In genomic region chr9:98468567-98469239, GRCh38 we compare ENCODE assay signal across 27 cellular contexts.
DNase-seq lines count a peak whose midpoint lies in the region; ATAC-seq, FAIRE-seq and TF ChIP-seq lines count a peak whose summit lies in the region.
"Had no signal": no experiment of that assay in that cellular context is flagged by ENCODE, and none has a peak within 500 bp of the region (broad histone marks: within the 10 kb centered on the region; RNA-seq: fewer than 3 reads in every experiment).

No MANE protein-coding gene starts in this region.

- no peak overlapping the region for H3K4me3 Mint-ChIP-seq in activated T-cell treated with anti-CD3 and anti-CD28 coated beads, Interleukin-2, amount 50 U/mL, for 4 hours
- H3K4me3 Mint-ChIP-seq: CD14-positive monocyte; CD4-positive, alpha-beta T cell; CD8-positive, alpha-beta memory T cell; H9 had no signal

- H3K4ac ChIP-seq in neuronal stem cell (ENCODE audit: low read length) = no peak overlapping the region

- H3K4me3 ChIP-seq in HepG2 (replicated peaks in 1 of 3; ENCODE audit: insufficient read depth in 1 of 3, low read depth in 2 of 3, low read length in 3 of 3) (no peak overlapping the region), right lobe of liver (no peak overlapping the region), bronchial epithelial cell (ENCODE audit: low read depth, low read length) (no peak overlapping the region), neuronal stem cell (ENCODE audit: low read length in 2 of 2) (no peak overlapping the region)
- H3K4me3 ChIP-seq: BLaER1 treated with 17β-estradiol and CSF1 and Interleukin-3, amounts not matched to agents 10 nM and 100 nM; GM23248 had no signal

- no peak overlapping the region for H2BK120ac ChIP-seq in neuronal stem cell (ENCODE audit: low read depth, low read length)

- WGBS in HepG2 (ENCODE audit: low lambda C conversion rate) = 30% methylated on average over 4 of the region's 5 CpGs
- 77% methylated on average over 4 of the region's 5 CpGs for WGBS in right lobe of liver (ENCODE audit: insufficient coverage, low coverage, low lambda C conversion rate, missing lambda C conversion rate)
- no CpG with 5 or more reads among the region's 5 CpGs for WGBS in neuronal stem cell (ENCODE audit: extremely low coverage in 2 of 2, insufficient read length in 2 of 2, insufficient replicate concordance in 1 of 2), 2 donors

- CTCF ChIA-PET in HepG2 (lab: Yijun Ruan, JAX; ENCODE audit: low intra/inter-chr PET ratio, low total read pairs) = no interaction called here

- H4K91ac ChIP-seq in neuronal stem cell (ENCODE audit: low read depth, low read length, poor library complexity) = no peak overlapping the region

- H3K9me3 Mint-ChIP-seq in activated T-cell treated with anti-CD3 and anti-CD28 coated beads, Interleukin-2, amount 50 U/mL, for 4 hours = peaks cover 4% of the 10 kb centered on the region

- no peak overlapping the region for H2AFZ ChIP-seq in HepG2 (ENCODE audit: low read length)
- H2AFZ ChIP-seq in neuronal stem cell (ENCODE audit: low read length) = no peak overlapping the region
- H2AFZ ChIP-seq: GM23248 had no signal

- H2BK12ac ChIP-seq in neuronal stem cell (ENCODE audit: low read length) = no peak overlapping the region

- H3K4me1 Mint-ChIP-seq in activated T-cell treated with anti-CD3 and anti-CD28 coated beads, Interleukin-2, amount 50 U/mL, for 4 hours (ENCODE audit: low read depth) = no peaks in the 10 kb centered on the region
- H3K4me1 Mint-ChIP-seq: CD14-positive monocyte; CD8-positive, alpha-beta memory T cell had no signal

- H4K20me1 ChIP-seq in HepG2 (ENCODE audit: insufficient read depth, low read length) = no peaks in the 10 kb centered on the region
- H4K20me1 ChIP-seq: BLaER1 treated with 17β-estradiol and CSF1 and Interleukin-3, amounts not matched to agents 10 nM and 100 nM had no signal

- no peak overlapping the region for H4K8ac ChIP-seq in neuronal stem cell (ENCODE audit: low read depth, low read length)

- H3K9ac ChIP-seq in HepG2 (ENCODE audit: insufficient read depth, low read depth, low read length) (no peak overlapping the region), neuronal stem cell (ENCODE audit: low read depth, low read length, poor library complexity) (no peak overlapping the region)
- H3K9ac ChIP-seq: BLaER1 treated with 17β-estradiol and CSF1 and Interleukin-3, amounts not matched to agents 10 nM and 100 nM; GM23248 had no signal

- peak overlapping the region; percentile 23 for H3K18ac ChIP-seq in neuronal stem cell (ENCODE audit: low read length)

- no peak for TF ChIP-seq RAD21 in HepG2 (CRISPR knock-in tag; IDR thresholded peaks at IDR 0.05)

- TF ChIP-seq EP300 in HepG2 (IDR thresholded peaks at IDR 0.05; ENCODE audit: low read depth in 2 of 2, low read length in 2 of 2) = no peak
- TF ChIP-seq EP300 in HepG2 (CRISPR knock-in tag; IDR thresholded peaks at IDR 0.05; ENCODE audit: borderline replicate concordance) = no peak

- FAIRE-seq in HepG2 (lab: Jason Lieb, UNC) (no peak), bronchial epithelial cell (lab: Jason Lieb, UNC) (peak; percentile 60)
- FAIRE-seq: A204.1, D721Med, G401.6, GM12892, GM19239, H1 had no signal

- H3K4me1 ChIP-seq in HepG2 (ENCODE audit: insufficient read depth, low read length) = no peaks in the 10 kb centered on the region
- H3K4me1 ChIP-seq in right lobe of liver = no peaks in the 10 kb centered on the region
- H3K4me1 ChIP-seq in neuronal stem cell (ENCODE audit: control insufficient read depth in 2 of 2, insufficient read depth in 1 of 2, low read depth in 1 of 2, low read length in 2 of 2) = no peaks in the 10 kb centered on the region
- H3K4me1 ChIP-seq: BE2C had no signal

- H3K9me3 ChIP-seq in HepG2 (ENCODE audit: low read length) (no peaks in the 10 kb centered on the region), right lobe of liver (no peaks in the 10 kb centered on the region), neuronal stem cell (replicated peaks in 1 of 2; ENCODE audit: control insufficient read depth in 2 of 2, insufficient read depth in 1 of 2, low read depth in 1 of 2, low read length in 2 of 2) (no peaks in the 10 kb centered on the region)
- H3K9me3 ChIP-seq: BE2C had no signal

- ATAC-seq in HepG2 (no peak), right lobe of liver (no peak), GM18502 (IDR thresholded peaks at IDR 0.05; ENCODE audit: poor library complexity, unreplicated experiment) (no peak), HG03521 (IDR thresholded peaks at IDR 0.05; ENCODE audit: unreplicated experiment) (no peak)
- ATAC-seq in activated T-cell treated with anti-CD3 and anti-CD28 coated beads, Interleukin-2, amount 50 U/mL, for 4 hours = no peak
- ATAC-seq: HCT116 had no signal

- TF ChIP-seq POLR2A in HepG2 (IDR thresholded peaks at IDR 0.05; ENCODE audit: insufficient read depth in 1 of 2, low read depth in 2 of 2, low read length in 2 of 2) = no peak
- TF ChIP-seq POLR2A in right lobe of liver (IDR thresholded peaks at IDR 0.05) = no peak

- H3K79me2 ChIP-seq in HepG2 (ENCODE audit: insufficient read depth, low read length) = no peaks in the 10 kb centered on the region

- BruUV-seq in HepG2 (replicated peaks; lab: Mats Ljungman, UMichigan) = no TSS peak

- H3K27me3 Mint-ChIP-seq in activated T-cell treated with anti-CD3 and anti-CD28 coated beads, Interleukin-2, amount 50 U/mL, for 4 hours (ENCODE audit: low read depth) = peaks cover 14% of the 10 kb centered on the region

- H3K27me3 ChIP-seq in HepG2 (ENCODE audit: control insufficient read depth in 1 of 2, insufficient read depth in 2 of 2, low read length in 2 of 2) = no peaks in the 10 kb centered on the region
- no peaks in the 10 kb centered on the region for H3K27me3 ChIP-seq in right lobe of liver
- no peaks in the 10 kb centered on the region for H3K27me3 ChIP-seq in bronchial epithelial cell (ENCODE audit: control insufficient read depth, insufficient read depth, low read length)
- H3K27me3 ChIP-seq in neuronal stem cell (ENCODE audit: control insufficient read depth in 3 of 3, insufficient read depth in 3 of 3, low read depth in 1 of 3, low read length in 3 of 3) = no peaks in the 10 kb centered on the region
- H3K27me3 ChIP-seq: BLaER1 treated with 17β-estradiol and CSF1 and Interleukin-3, amounts not matched to agents 10 nM and 100 nM had no signal

- no peak overlapping the region for H3K23ac ChIP-seq in neuronal stem cell (ENCODE audit: low read depth, low read length, poor library complexity)

- no peaks in the 10 kb centered on the region for H3K36me3 Mint-ChIP-seq in activated T-cell treated with anti-CD3 and anti-CD28 coated beads, Interleukin-2, amount 50 U/mL, for 4 hours (ENCODE audit: insufficient read depth)
- H3K36me3 Mint-ChIP-seq: CD14-positive monocyte; CD8-positive, alpha-beta memory T cell had no signal

- no peak overlapping the region for H3K14ac ChIP-seq in neuronal stem cell (ENCODE audit: low read length)

- H2AK5ac ChIP-seq in neuronal stem cell (ENCODE audit: low read depth, low read length) = peak overlapping the region; percentile 9

- no peak for DNase-seq in HepG2 (ENCODE audit: low spot score)
- DNase-seq in right lobe of liver = no peak
- no peak for DNase-seq in bronchial epithelial cell (ENCODE audit: low read depth)
- no peak for DNase-seq in neuronal stem cell (ENCODE audit: low spot score)
- DNase-seq in activated T-cell treated with anti-CD3 and anti-CD28 coated beads, Interleukin-2, amount 50 U/mL, for 4 hours = no peak
- no peak for DNase-seq in effector CD8-positive, alpha-beta T cell (lab: John Stamatoyannopoulos, UW)
- DNase-seq: ACHN; AML-193; BE2C; CD4-positive, alpha-beta T cell; CD8-positive, alpha-beta memory T cell; DMS53; DMS79 treated with DMSO at 0.1 percent for 48 hours; GM23248; H9 had no signal

- no peak overlapping the region for H3K4me2 ChIP-seq in HepG2 (ENCODE audit: low read depth, low read length)
- no peak overlapping the region for H3K4me2 ChIP-seq in neuronal stem cell (ENCODE audit: insufficient read depth, low read length, poor library complexity, severe bottlenecking)

- no peak for TF ChIP-seq CTCF in HepG2 (CRISPR knock-in tag; IDR thresholded peaks at IDR 0.05)
- TF ChIP-seq CTCF in right lobe of liver (IDR thresholded peaks at IDR 0.05) = no peak
- TF ChIP-seq CTCF in bronchial epithelial cell (IDR thresholded peaks at IDR 0.05; ENCODE audit: insufficient read depth, low read length, severe bottlenecking) = no peak

- no peak overlapping the region for H2BK5ac ChIP-seq in neuronal stem cell (ENCODE audit: low read length)

- POLR2A ChIA-PET in HepG2 (lab: Yijun Ruan, JAX) = no interaction called here

- in situ Hi-C loops in HepG2 (cut with HindIII; ENCODE audit: extremely low pct_ligation_motif_present, low pct_unique_long_range_greater_than_20kb) = no loop called here

- H3K27ac ChIP-seq in HepG2 (ENCODE audit: extremely low read length, insufficient read depth, low read length) (no peak overlapping the region), right lobe of liver (no peak overlapping the region), neuronal stem cell (replicated peaks; ENCODE audit: low read length) (no peak overlapping the region)
- H3K27ac ChIP-seq: 22Rv1; BLaER1 treated with 17β-estradiol and CSF1 and Interleukin-3, amounts not matched to agents 10 nM and 100 nM; GM23248 had no signal

- H3K79me1 ChIP-seq in neuronal stem cell (ENCODE audit: low read depth, low read length) = no peaks in the 10 kb centered on the region

- H2BK15ac ChIP-seq in neuronal stem cell (ENCODE audit: low read length) = no peak overlapping the region

- intact Hi-C loops in HepG2 (cut with micrococcal nuclease; ENCODE audit: unreplicated experiment) = no loop called here
- intact Hi-C loops in right lobe of liver (cut with DNase I) = no loop called here

- H3K36me3 ChIP-seq in HepG2 (replicated peaks in 1 of 2; ENCODE audit: control insufficient read depth in 1 of 2, insufficient read depth in 2 of 2, low read length in 2 of 2) (no peaks in the 10 kb centered on the region), right lobe of liver (no peaks in the 10 kb centered on the region), bronchial epithelial cell (ENCODE audit: control insufficient read depth, insufficient read depth, low read length) (no peaks in the 10 kb centered on the region), neuronal stem cell (replicated peaks in 1 of 2; ENCODE audit: control insufficient read depth in 2 of 2, insufficient read depth in 2 of 2, low read length in 2 of 2) (no peaks in the 10 kb centered on the region)
- H3K36me3 ChIP-seq: BE2C; BLaER1 treated with 17β-estradiol and CSF1 and Interleukin-3, amounts not matched to agents 10 nM and 100 nM had no signal

TF ChIP-seq in HepG2, 621 proteins besides CTCF, POLR2A, EP300 and RAD21 (continues in another document):
- TF ChIP-seq ZBTB14 (CRISPR knock-in tag; IDR thresholded peaks at IDR 0.05) (no peak), HDAC2 (CRISPR knock-in tag; IDR thresholded peaks at IDR 0.05) (no peak)
